Comparison of ENCODE assay signal across 11 cellular contexts in the genomic region with DNA sequence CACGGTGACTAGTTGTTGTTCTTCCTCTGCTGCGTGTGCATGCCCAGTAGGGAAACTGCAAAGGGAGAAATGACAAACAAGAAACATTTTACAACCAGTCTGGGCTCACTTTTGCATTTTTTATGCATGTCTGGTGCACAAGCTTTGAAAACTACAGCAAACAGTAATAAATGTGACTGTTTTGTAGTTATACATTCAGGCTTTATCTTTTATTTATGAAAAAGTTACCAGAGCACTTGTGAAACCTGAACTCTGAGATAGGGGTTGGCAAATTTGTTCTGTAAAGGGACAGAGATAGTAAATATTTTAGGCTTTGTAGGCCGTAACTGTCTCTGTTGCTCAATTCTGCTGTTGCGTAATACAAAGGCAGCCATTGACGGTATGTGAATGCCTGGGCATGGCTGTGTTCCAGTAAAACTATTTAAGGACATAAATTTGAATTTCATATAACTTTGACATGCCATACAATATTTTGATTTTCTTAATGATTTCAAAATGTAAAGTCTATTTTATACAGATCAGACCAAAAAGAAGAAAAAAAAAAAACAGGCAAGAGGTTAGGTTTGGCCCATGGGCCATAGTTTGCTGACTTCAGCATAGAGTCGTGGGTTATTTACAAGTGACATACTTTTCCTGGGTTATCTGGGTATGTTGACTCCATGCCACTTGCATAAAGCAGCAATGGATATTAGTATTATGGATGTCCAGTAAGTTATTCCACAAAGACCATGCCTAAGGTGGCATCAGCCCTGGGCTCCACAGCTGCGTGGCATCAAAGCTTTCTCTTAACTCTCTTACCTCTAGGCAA. TPM values are rescaled to one million over a fixed set of nuclear protein-coding genes. Genes with fewer than 3 reads are reported as not detected.
A peak's percentile ranks its signal among the peaks of the same experiment; 100 is the strongest.
DNase-seq lines count a peak whose midpoint lies in the region; ATAC-seq, FAIRE-seq and TF ChIP-seq lines count a peak whose summit lies in the region.
"Had no signal": no experiment of that assay in that cellular context is flagged by ENCODE, and none has a peak within 500 bp of the region (broad histone marks: within the 10 kb centered on the region; RNA-seq: fewer than 3 reads in every experiment).

No MANE protein-coding gene starts in this region.

- no peak overlapping the region for H2BK5ac ChIP-seq in mesenchymal stem cell (ENCODE audit: low read depth, low read length, poor library complexity, severe bottlenecking)

- H3K27ac Mint-ChIP-seq in activated CD4-positive, alpha-beta memory T cell treated with anti-CD3 and anti-CD28 coated beads, Interleukin-2, amount 10 ng/mL, durations not matched to agents 7 days and 5 days, result no peak overlapping the region
- H3K27ac Mint-ChIP-seq in natural killer cell, result peak overlapping the region in 1 of 2 donors; percentile 16

- no peak for TF ChIP-seq CTCF in cardiac muscle cell (IDR thresholded peaks at IDR 0.05; ENCODE audit: low read depth, low read length)
- TF ChIP-seq CTCF in bronchial epithelial cell (IDR thresholded peaks at IDR 0.05; ENCODE audit: insufficient read depth, low read length, severe bottlenecking), result no peak
- TF ChIP-seq CTCF in natural killer cell (IDR thresholded peaks at IDR 0.05), result no peak

- CTCF ChIA-PET in activated CD4-positive, alpha-beta memory T cell treated with anti-CD3 and anti-CD28 coated beads, Interleukin-2, amount 10 ng/mL, durations not matched to agents 7 days and 5 days (lab: Charles Lee), result no interaction called here

- H3K4me2 ChIP-seq in mesenchymal stem cell (ENCODE audit: low read length, poor library complexity, severe bottlenecking), result no peak overlapping the region
- H3K4me2 ChIP-seq: BLaER1 had no signal

- peaks cover 54% of the 10 kb centered on the region for H3K36me3 ChIP-seq in cardiac muscle cell
- peaks cover 19% of the 10 kb centered on the region for H3K36me3 ChIP-seq in bronchial epithelial cell (ENCODE audit: control insufficient read depth, insufficient read depth, low read length)
- H3K36me3 ChIP-seq in mesenchymal stem cell (ENCODE audit: control insufficient read depth in 1 of 2, insufficient read depth in 2 of 2, low read depth in 1 of 2, low read length in 2 of 2), result peaks cover 51 to 56% of the 10 kb centered on the region in 2 experiments

- H3K4me3 Mint-ChIP-seq in activated CD4-positive, alpha-beta memory T cell treated with anti-CD3 and anti-CD28 coated beads, Interleukin-2, amount 10 ng/mL, durations not matched to agents 7 days and 5 days, result no peak overlapping the region
- no peak overlapping the region for H3K4me3 Mint-ChIP-seq in natural killer cell
- H3K4me3 Mint-ChIP-seq: immature natural killer cell had no signal

- H4K91ac ChIP-seq in mesenchymal stem cell (ENCODE audit: low read length), result no peak overlapping the region

- H3K27me3 Mint-ChIP-seq in activated CD4-positive, alpha-beta memory T cell treated with anti-CD3 and anti-CD28 coated beads, Interleukin-2, amount 10 ng/mL, durations not matched to agents 7 days and 5 days, result peaks cover 14% of the 10 kb centered on the region
- H3K27me3 Mint-ChIP-seq in natural killer cell (ENCODE audit: low read depth in 2 of 2), result peaks cover 0 to 3% of the 10 kb centered on the region in 2 donors

- peaks cover 29% of the 10 kb centered on the region for H3K79me1 ChIP-seq in mesenchymal stem cell (replicated peaks; ENCODE audit: low read length, poor library complexity, severe bottlenecking)

- H3K4me3 ChIP-seq in cardiac muscle cell (no peak overlapping the region), bronchial epithelial cell (ENCODE audit: low read depth, low read length) (no peak overlapping the region), mesenchymal stem cell (ENCODE audit: insufficient read depth in 1 of 2, low read depth in 1 of 2, low read length in 2 of 2) (no peak overlapping the region)
- H3K4me3 ChIP-seq: BLaER1 had no signal

- no peak overlapping the region for H2BK120ac ChIP-seq in mesenchymal stem cell (ENCODE audit: low read depth, low read length)

- no peak overlapping the region for H4K8ac ChIP-seq in mesenchymal stem cell (ENCODE audit: low read length)

- no peak overlapping the region for H2BK15ac ChIP-seq in mesenchymal stem cell (ENCODE audit: low read depth, poor library complexity, severe bottlenecking)

- H2AFZ ChIP-seq in mesenchymal stem cell (ENCODE audit: low read depth, low read length), result no peak overlapping the region

- no peak for ATAC-seq in natural killer cell
- ATAC-seq in GM19452 (IDR thresholded peaks at IDR 0.05; ENCODE audit: unreplicated experiment), result no peak

- peak overlapping the region; percentile 14 for H3K9ac ChIP-seq in mesenchymal stem cell (ENCODE audit: low read length)
- H3K9ac ChIP-seq: BLaER1 had no signal

- peaks cover 37% of the 10 kb centered on the region for H3K4me1 Mint-ChIP-seq in activated CD4-positive, alpha-beta memory T cell treated with anti-CD3 and anti-CD28 coated beads, Interleukin-2, amount 10 ng/mL, durations not matched to agents 7 days and 5 days
- H3K4me1 Mint-ChIP-seq in natural killer cell, result peaks cover 10 to 16% of the 10 kb centered on the region in 2 donors

- no peak for FAIRE-seq in bronchial epithelial cell (lab: Jason Lieb, UNC)

- H3K27ac ChIP-seq in cardiac muscle cell (peak overlapping the region; percentile 33), mesenchymal stem cell (ENCODE audit: low read length, poor library complexity, severe bottlenecking) (no peak overlapping the region)
- H3K27ac ChIP-seq: BLaER1 had no signal

- no peak overlapping the region for H3K23ac ChIP-seq in mesenchymal stem cell (ENCODE audit: low read length in 2 of 2)

- no peak overlapping the region for H3K14ac ChIP-seq in mesenchymal stem cell (ENCODE audit: low read length in 2 of 2)

- intact Hi-C loops in cardiac septum (cut with DNase I), result loop anchor here (5.0 kb wide), 1 partner anchor 38 kb away; no protein-coding TSS in a partner anchor
- intact Hi-C loops in natural killer cell (cut with micrococcal nuclease), result loop anchor here (10.0 kb wide), 1 partner anchor 165 kb away; no protein-coding TSS in a partner anchor

- H3K9me3 Mint-ChIP-seq in activated CD4-positive, alpha-beta memory T cell treated with anti-CD3 and anti-CD28 coated beads, Interleukin-2, amount 10 ng/mL, durations not matched to agents 7 days and 5 days, result no peaks in the 10 kb centered on the region
- H3K9me3 Mint-ChIP-seq in natural killer cell, result no peaks in the 10 kb centered on the region
- H3K9me3 Mint-ChIP-seq: immature natural killer cell had no signal

- DNase-seq in cardiac muscle cell (ENCODE audit: low read depth in 1 of 2, low spot score in 1 of 2), result peak in 1 of 2 donors; percentile 92
- no peak for DNase-seq in cardiac septum (ENCODE audit: low spot score)
- DNase-seq in bronchial epithelial cell (ENCODE audit: low read depth), result peak; percentile 64
- DNase-seq in mesenchymal stem cell, result peak; percentile 82
- no peak for DNase-seq in DMS153 (lab: John Stamatoyannopoulos, UW)
- no peak for DNase-seq in activated CD4-positive, alpha-beta memory T cell treated with anti-CD3 and anti-CD28 coated beads, Interleukin-2, amount 10 ng/mL, durations not matched to agents 7 days and 5 days
- no peak for DNase-seq in natural killer cell
- DNase-seq: immature natural killer cell, SHP77 treated with DMSO at 0.1 percent for 48 hours had no signal

- WGBS in mesenchymal stem cell, result 41% methylated on average over 5 of the region's 7 CpGs

- peaks cover 49% of the 10 kb centered on the region for H3K36me3 Mint-ChIP-seq in activated CD4-positive, alpha-beta memory T cell treated with anti-CD3 and anti-CD28 coated beads, Interleukin-2, amount 10 ng/mL, durations not matched to agents 7 days and 5 days (ENCODE audit: low read depth)
- peaks cover 15% of the 10 kb centered on the region for H3K36me3 Mint-ChIP-seq in natural killer cell

- no peak overlapping the region for H2AK5ac ChIP-seq in mesenchymal stem cell (ENCODE audit: low read length, severe bottlenecking)

- no peaks in the 10 kb centered on the region for H3K9me3 ChIP-seq in cardiac muscle cell (ENCODE audit: low read depth)
- H3K9me3 ChIP-seq in mesenchymal stem cell (ENCODE audit: control insufficient read depth, low read length), result no peaks in the 10 kb centered on the region
- H3K9me3 ChIP-seq: BLaER1 had no signal

- POLR2A ChIA-PET in activated CD4-positive, alpha-beta memory T cell treated with anti-CD3 and anti-CD28 coated beads, Interleukin-2, amount 10 ng/mL, durations not matched to agents 7 days and 5 days (lab: Charles Lee), result no interaction called here

- H3K27me3 ChIP-seq in cardiac muscle cell (no peaks in the 10 kb centered on the region), bronchial epithelial cell (ENCODE audit: control insufficient read depth, insufficient read depth, low read length) (no peaks in the 10 kb centered on the region), mesenchymal stem cell (ENCODE audit: control insufficient read depth in 1 of 2, insufficient read depth in 1 of 2, low read length in 2 of 2) (no peaks in the 10 kb centered on the region)
- H3K27me3 ChIP-seq: BLaER1 had no signal

- H2BK12ac ChIP-seq in mesenchymal stem cell (ENCODE audit: low read length in 2 of 2), result peak overlapping the region; percentile 72 to 82

- peak overlapping the region in 1 of 2 experiments; percentile 81 for H3K4ac ChIP-seq in mesenchymal stem cell (ENCODE audit: low read depth in 1 of 2, low read length in 2 of 2)

- H3K4me1 ChIP-seq in cardiac muscle cell (ENCODE audit: low read depth) (no peaks in the 10 kb centered on the region), mesenchymal stem cell (ENCODE audit: control insufficient read depth, insufficient read depth, low read depth, low read length) (no peaks in the 10 kb centered on the region)

- peak overlapping the region; percentile 37 to 59 for H3K18ac ChIP-seq in mesenchymal stem cell (ENCODE audit: low read depth in 1 of 2, low read length in 2 of 2)

RNA-seq across cellular contexts. Expression of a gene that starts 53.6 kb away (rescaled TPM):
- total RNA-seq in cardiac muscle cell (0.89 and 0.92 TPM in 2 replicates), cardiac septum (0.83 TPM), bronchial epithelial cell (0.53 and 1.7 TPM in 2 replicates), natural killer cell (1 to 10 TPM; 1.7 to 3.2 (median 2.4) TPM)
- polyA plus RNA-seq in cardiac muscle cell, result 0.36 and 1.3 TPM in 2 replicates
- 0.36 TPM for polyA plus RNA-seq in mesenchymal stem cell (2013, experiment 1 of 2)
- 0.25 TPM for polyA plus RNA-seq in mesenchymal stem cell (2013, experiment 2 of 2)
- total RNA-seq in activated CD4-positive, alpha-beta memory T cell treated with anti-CD3 and anti-CD28 coated beads, Interleukin-2, amount 10 ng/mL, durations not matched to agents 7 days and 5 days, result 1 to 10 TPM in 1 of 2 experiments, under 1 TPM in 1; 0.95 to 1.8 TPM

Comparison
In these comparisons a context has a peak if more than half of its experiments do, and no peak if none do; other contexts are left out.
1. DNase-seq: peak in bronchial epithelial cell (single experiment) and mesenchymal stem cell (single experiment); none in cardiac septum (single experiment), DMS153 (single experiment), activated CD4-positive, alpha-beta memory T cell treated with anti-CD3 and anti-CD28 coated beads, Interleukin-2, amount 10 ng/mL, durations not matched to agents 7 days and 5 days (single experiment) and natural killer cell (single experiment).